Comparison of ENCODE assay signal across 1 cellular context in the genomic region with DNA sequence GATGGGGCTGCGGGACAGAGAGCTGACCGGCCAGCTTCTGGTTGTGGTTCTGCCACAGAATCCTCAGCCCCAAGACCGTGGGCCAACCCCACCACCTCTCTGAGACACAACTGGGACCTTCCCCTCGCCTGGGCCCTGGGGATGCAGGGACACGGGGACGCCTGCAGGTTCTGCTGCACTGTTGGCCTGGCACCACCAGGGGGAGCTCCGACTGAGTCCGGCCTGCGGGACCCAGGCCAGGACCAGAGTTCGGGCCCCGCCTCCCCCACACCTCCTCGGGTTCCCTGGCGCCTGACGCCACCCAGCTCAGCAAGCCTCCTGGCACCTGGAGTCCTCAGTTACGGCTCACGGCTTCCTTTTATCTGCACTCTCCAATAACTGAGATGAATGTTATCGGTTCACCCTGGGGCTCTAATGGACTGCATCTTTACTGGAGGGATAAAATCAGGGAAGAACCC.
A peak's percentile ranks its signal among the peaks of the same experiment; 100 is the strongest.
TF ChIP-seq lines count a peak whose summit lies in the region.

No MANE protein-coding gene starts in this region.

TF ChIP-seq in HepG2, 621 proteins besides CTCF, POLR2A, EP300 and RAD21 (continued from another document and continues in another):
- TF ChIP-seq FOXP4 (CRISPR knock-in tag; IDR thresholded peaks at IDR 0.05) (peak; percentile 43; the same call in 1 of the 2 replicates), MNT (IDR thresholded peaks at IDR 0.05) (no peak), ZNF460 (CRISPR knock-in tag; IDR thresholded peaks at IDR 0.05; ENCODE audit: borderline replicate concordance) (no peak), FOXO4 (CRISPR knock-in tag; conservative IDR thresholded peaks at IDR 0.05) (0 out of 2 replicates have a peak, but pooled peaks have one; percentile 82), THYN1 (CRISPR knock-in tag; IDR thresholded peaks at IDR 0.05; ENCODE audit: borderline replicate concordance, low read depth) (peak; percentile 67; the same call in 1 of the 2 replicates), ZNF546 (CRISPR knock-in tag; conservative IDR thresholded peaks at IDR 0.05) (0 out of 2 replicates have a peak, but pooled peaks have one; percentile 46), ZNF256 (CRISPR knock-in tag; conservative IDR thresholded peaks at IDR 0.05) (no peak), ZNF44 (CRISPR knock-in tag; IDR thresholded peaks at IDR 0.05) (0 out of 2 replicates have a peak, but pooled peaks have one; percentile 51), ARID4A (CRISPR knock-in tag; IDR thresholded peaks at IDR 0.05; ENCODE audit: borderline replicate concordance) (peak; percentile 71; the same call in 1 of the 2 replicates), ZC3H13 (CRISPR knock-in tag; IDR thresholded peaks at IDR 0.05) (peak; percentile 15; the same call in 1 of the 2 replicates), TOPORS (CRISPR knock-in tag; IDR thresholded peaks at IDR 0.05) (0 out of 2 replicates have a peak, but pooled peaks have one; percentile 27), ZNF136 (CRISPR knock-in tag; IDR thresholded peaks at IDR 0.05; ENCODE audit: low read depth) (0 out of 2 replicates have a peak, but pooled peaks have one; percentile 78), U2AF1 (optimal IDR thresholded peaks at IDR 0.05; ENCODE audit: low read depth, low read length) (peak; percentile 62), ZBTB49 (CRISPR knock-in tag; IDR thresholded peaks at IDR 0.05; ENCODE audit: borderline replicate concordance) (no peak), AHR (CRISPR knock-in tag; IDR thresholded peaks at IDR 0.05) (0 out of 2 replicates have a peak, but pooled peaks have one; percentile 58), SP5 (CRISPR knock-in tag; IDR thresholded peaks at IDR 0.05; ENCODE audit: borderline replicate concordance, low read depth) (peak; percentile 85), HMG20A (CRISPR knock-in tag; IDR thresholded peaks at IDR 0.05; ENCODE audit: borderline replicate concordance) (no peak; the same call in 1 of the 2 replicates), GABPB1 (CRISPR knock-in tag; IDR thresholded peaks at IDR 0.05) (peak; percentile 66; the same call in 1 of the 2 replicates), REPIN1 (CRISPR knock-in tag; IDR thresholded peaks at IDR 0.05; ENCODE audit: borderline replicate concordance, low read depth) (peak; percentile 87; the same call in 1 of the 2 replicates), IRF2 (CRISPR knock-in tag; IDR thresholded peaks at IDR 0.05) (peak; percentile 69; the same call in 1 of the 2 replicates), RELA (CRISPR knock-in tag; IDR thresholded peaks at IDR 0.05) (no peak), GATA4 (IDR thresholded peaks at IDR 0.05; ENCODE audit: borderline replicate concordance, low read depth) (no peak), DNMT1 (CRISPR knock-in tag; IDR thresholded peaks at IDR 0.05) (peak; percentile 93), SP4 (CRISPR knock-in tag; IDR thresholded peaks at IDR 0.05) (peak; percentile 48; the same call in 1 of the 2 replicates), MTA1 (CRISPR knock-in tag; IDR thresholded peaks at IDR 0.05; ENCODE audit: borderline replicate concordance) (0 out of 2 replicates have a peak, but pooled peaks have one; percentile 37), ZNF652 (CRISPR knock-in tag; IDR thresholded peaks at IDR 0.05; ENCODE audit: borderline replicate concordance, low read depth) (peak; percentile 46; the same call in 1 of the 2 replicates), RARG (CRISPR knock-in tag; IDR thresholded peaks at IDR 0.05; ENCODE audit: low read depth) (no peak), XBP1 (CRISPR knock-in tag; IDR thresholded peaks at IDR 0.05) (no peak), ZNF225 (CRISPR knock-in tag; IDR thresholded peaks at IDR 0.05) (peak; percentile 58; the same call in 1 of the 2 replicates), HMG20B (CRISPR knock-in tag; conservative IDR thresholded peaks at IDR 0.05) (no peak)
- TF ChIP-seq, protein P1, sequence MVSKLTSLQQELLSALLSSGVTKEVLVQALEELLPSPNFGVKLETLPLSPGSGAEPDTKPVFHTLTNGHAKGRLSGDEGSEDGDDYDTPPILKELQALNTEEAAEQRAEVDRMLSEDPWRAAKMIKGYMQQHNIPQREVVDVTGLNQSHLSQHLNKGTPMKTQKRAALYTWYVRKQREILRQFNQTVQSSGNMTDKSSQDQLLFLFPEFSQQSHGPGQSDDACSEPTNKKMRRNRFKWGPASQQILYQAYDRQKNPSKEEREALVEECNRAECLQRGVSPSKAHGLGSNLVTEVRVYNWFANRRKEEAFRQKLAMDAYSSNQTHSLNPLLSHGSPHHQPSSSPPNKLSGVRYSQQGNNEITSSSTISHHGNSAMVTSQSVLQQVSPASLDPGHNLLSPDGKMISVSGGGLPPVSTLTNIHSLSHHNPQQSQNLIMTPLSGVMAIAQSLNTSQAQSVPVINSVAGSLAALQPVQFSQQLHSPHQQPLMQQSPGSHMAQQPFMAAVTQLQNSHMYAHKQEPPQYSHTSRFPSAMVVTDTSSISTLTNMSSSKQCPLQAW (CRISPR knock-in tag; IDR thresholded peaks at IDR 0.05) = peak; percentile 63
- TF ChIP-seq, protein P2, sequence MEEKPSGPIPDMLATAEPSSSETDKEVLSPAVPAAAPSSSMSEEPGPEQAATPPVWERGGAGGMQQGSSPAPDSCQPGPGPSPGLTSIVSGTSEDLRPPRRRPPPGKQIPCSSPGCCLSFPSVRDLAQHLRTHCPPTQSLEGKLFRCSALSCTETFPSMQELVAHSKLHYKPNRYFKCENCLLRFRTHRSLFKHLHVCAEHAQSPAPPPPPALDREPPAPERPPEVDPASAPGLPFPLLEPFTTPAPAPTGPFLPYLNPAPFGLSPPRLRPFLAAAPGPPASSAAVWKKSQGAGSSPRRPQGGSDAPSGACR (CRISPR knock-in tag; IDR thresholded peaks at IDR 0.05) = 0 out of 2 replicates have a peak, but pooled peaks have one; percentile 36
- TF ChIP-seq, protein P3, sequence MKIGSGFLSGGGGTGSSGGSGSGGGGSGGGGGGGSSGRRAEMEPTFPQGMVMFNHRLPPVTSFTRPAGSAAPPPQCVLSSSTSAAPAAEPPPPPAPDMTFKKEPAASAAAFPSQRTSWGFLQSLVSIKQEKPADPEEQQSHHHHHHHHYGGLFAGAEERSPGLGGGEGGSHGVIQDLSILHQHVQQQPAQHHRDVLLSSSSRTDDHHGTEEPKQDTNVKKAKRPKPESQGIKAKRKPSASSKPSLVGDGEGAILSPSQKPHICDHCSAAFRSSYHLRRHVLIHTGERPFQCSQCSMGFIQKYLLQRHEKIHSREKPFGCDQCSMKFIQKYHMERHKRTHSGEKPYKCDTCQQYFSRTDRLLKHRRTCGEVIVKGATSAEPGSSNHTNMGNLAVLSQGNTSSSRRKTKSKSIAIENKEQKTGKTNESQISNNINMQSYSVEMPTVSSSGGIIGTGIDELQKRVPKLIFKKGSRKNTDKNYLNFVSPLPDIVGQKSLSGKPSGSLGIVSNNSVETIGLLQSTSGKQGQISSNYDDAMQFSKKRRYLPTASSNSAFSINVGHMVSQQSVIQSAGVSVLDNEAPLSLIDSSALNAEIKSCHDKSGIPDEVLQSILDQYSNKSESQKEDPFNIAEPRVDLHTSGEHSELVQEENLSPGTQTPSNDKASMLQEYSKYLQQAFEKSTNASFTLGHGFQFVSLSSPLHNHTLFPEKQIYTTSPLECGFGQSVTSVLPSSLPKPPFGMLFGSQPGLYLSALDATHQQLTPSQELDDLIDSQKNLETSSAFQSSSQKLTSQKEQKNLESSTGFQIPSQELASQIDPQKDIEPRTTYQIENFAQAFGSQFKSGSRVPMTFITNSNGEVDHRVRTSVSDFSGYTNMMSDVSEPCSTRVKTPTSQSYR (CRISPR knock-in tag; IDR thresholded peaks at IDR 0.05; ENCODE audit: borderline replicate concordance) = peak; percentile 16; the same call in 1 of the 2 replicates
